ENCODE assay signal across 9 cellular contexts in the genomic region with DNA sequence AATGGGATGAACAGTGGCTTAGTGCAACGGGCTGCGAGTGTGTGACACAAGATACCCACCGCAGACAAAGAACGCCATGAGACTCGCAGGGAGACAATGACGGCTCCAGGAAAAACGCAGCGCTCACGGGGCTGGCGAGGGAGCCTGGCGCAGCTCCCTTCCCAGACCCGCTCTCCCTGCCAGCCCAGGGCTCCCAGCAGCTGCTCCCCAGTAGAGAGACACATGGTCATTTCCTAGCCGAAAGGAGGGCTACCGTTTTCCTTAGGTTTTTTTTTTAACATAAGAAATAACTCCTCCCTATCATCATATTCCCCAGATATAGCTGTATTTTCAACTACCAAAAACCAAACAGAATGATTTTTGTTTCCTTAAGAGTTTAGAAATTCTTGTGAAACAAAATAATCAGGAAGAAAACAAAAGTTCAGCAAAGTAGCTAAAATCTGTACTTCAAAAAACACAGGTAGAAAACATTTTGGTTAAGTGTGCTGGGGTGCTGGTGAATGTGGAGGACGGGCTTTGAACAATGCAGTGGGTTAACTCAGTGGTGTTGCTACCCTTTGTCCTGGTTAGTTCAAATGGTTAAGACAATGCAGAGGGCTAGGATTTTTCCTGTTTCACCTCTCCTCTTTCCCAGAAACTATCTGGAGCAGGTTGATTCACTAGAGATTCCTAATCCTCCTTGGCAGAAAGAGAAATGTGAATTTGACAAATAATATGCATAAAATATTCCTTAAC.
A peak's percentile ranks its signal among the peaks of the same experiment; 100 is the strongest.
DNase-seq lines count a peak whose midpoint lies in the region; ATAC-seq, FAIRE-seq and TF ChIP-seq lines count a peak whose summit lies in the region.
"Had no signal": no experiment of that assay in that cellular context is flagged by ENCODE, and none has a peak within 500 bp of the region (broad histone marks: within the 10 kb centered on the region; RNA-seq: fewer than 3 reads in every experiment).

No MANE protein-coding gene starts in this region.

- H3K4me1 Mint-ChIP-seq in effector memory CD8-positive, alpha-beta T cell (ENCODE audit: low read depth in 2 of 2): no peaks in the 10 kb centered on the region

- ATAC-seq in effector memory CD8-positive, alpha-beta T cell (replicated peaks): no peak

- intact Hi-C loops in mammary epithelial cell (cut with micrococcal nuclease): no loop called here

- H3K9me3 ChIP-seq in mammary epithelial cell (replicated peaks; ENCODE audit: insufficient read depth, low read length): no peaks in the 10 kb centered on the region
- no peaks in the 10 kb centered on the region for H3K9me3 ChIP-seq in effector memory CD4-positive, alpha-beta T cell (ENCODE audit: control insufficient read depth, low read length)
- H3K9me3 ChIP-seq: neutrophil had no signal

- in situ Hi-C loops in mammary epithelial cell (cut with MboI; ENCODE audit: low sequenced_read_pairs in 2 of 2): no loop called here

- CTCF ChIA-PET in mammary epithelial cell (lab: Charles Lee; ENCODE audit: low non-redundant PET): no interaction called here

- peak overlapping the region; percentile 31 for H2AFZ ChIP-seq in mammary epithelial cell (ENCODE audit: low read depth, low read length)

- peaks cover 3% of the 10 kb centered on the region for H3K36me3 Mint-ChIP-seq in effector memory CD8-positive, alpha-beta T cell (ENCODE audit: insufficient read depth)

- no peak overlapping the region for H3K9ac ChIP-seq in mammary epithelial cell (ENCODE audit: insufficient read depth, low read length)

- BruUV-seq in mammary epithelial cell (replicated peaks; lab: Mats Ljungman, UMichigan): no TSS peak

- no peaks in the 10 kb centered on the region for H3K9me3 Mint-ChIP-seq in effector memory CD8-positive, alpha-beta T cell

- TF ChIP-seq CTCF in mammary epithelial cell (conservative IDR thresholded peaks at IDR 0.05 in 1 of 2, IDR thresholded peaks at IDR 0.05 in 1 of 2; ENCODE audit: extremely low read depth in 1 of 2, insufficient read depth in 1 of 2, low read depth in 1 of 2, low read length in 2 of 2): no peak

- H3K27me3 Mint-ChIP-seq in effector memory CD8-positive, alpha-beta T cell: peaks cover 24 to 42% of the 10 kb centered on the region in 2 donors

- H3K27ac Mint-ChIP-seq in effector memory CD8-positive, alpha-beta T cell: no peak overlapping the region

- peak; percentile 73 for FAIRE-seq in islet of Langerhans (lab: Jason Lieb, UNC)

- H3K27ac ChIP-seq in mammary epithelial cell (ENCODE audit: insufficient read depth, low read depth, low read length) (no peak overlapping the region), substantia nigra (ENCODE audit: low read depth, low read length, poor library complexity, severe bottlenecking) (no peak overlapping the region)
- no peak overlapping the region for H3K27ac ChIP-seq in effector memory CD4-positive, alpha-beta T cell (ENCODE audit: insufficient read depth, low read length, poor library complexity, severe bottlenecking)
- H3K27ac ChIP-seq: neutrophil had no signal

- no peaks in the 10 kb centered on the region for H3K79me2 ChIP-seq in mammary epithelial cell (ENCODE audit: insufficient read depth, low read length)

- peak overlapping the region; percentile 63 for H3K4me2 ChIP-seq in mammary epithelial cell (ENCODE audit: insufficient read depth, low read depth, low read length)

- peaks cover 13% of the 10 kb centered on the region for H3K27me3 ChIP-seq in mammary epithelial cell (ENCODE audit: insufficient read depth, low read length)
- no peaks in the 10 kb centered on the region for H3K27me3 ChIP-seq in effector memory CD4-positive, alpha-beta T cell (replicated peaks; ENCODE audit: control insufficient read depth, insufficient read depth, low read length, poor library complexity, severe bottlenecking)
- H3K27me3 ChIP-seq: neutrophil had no signal

- no peaks in the 10 kb centered on the region for H3K4me1 ChIP-seq in mammary epithelial cell (ENCODE audit: insufficient read depth, low read length)
- no peaks in the 10 kb centered on the region for H3K4me1 ChIP-seq in effector memory CD4-positive, alpha-beta T cell (ENCODE audit: control insufficient read depth, insufficient read depth, low read length, poor library complexity, severe bottlenecking)

- H3K4me3 Mint-ChIP-seq in effector memory CD8-positive, alpha-beta T cell: no peak overlapping the region

- 23% methylated on average over 6 of the region's 15 CpGs for whole genome bisulfite sequencing in mammary epithelial cell (ENCODE audit: low coverage, missing lambda C conversion rate)

- H4K20me1 ChIP-seq in mammary epithelial cell (ENCODE audit: insufficient read depth, low read length): no peaks in the 10 kb centered on the region

- peak overlapping the region in 1 of 3 experiments; percentile 2 for H3K4me3 ChIP-seq in mammary epithelial cell (replicated peaks in 1 of 3; ENCODE audit: insufficient read depth in 1 of 3, low read depth in 2 of 3, low read length in 3 of 3)
- H3K4me3 ChIP-seq in effector memory CD4-positive, alpha-beta T cell (ENCODE audit: insufficient read depth, low read depth, low read length, poor library complexity, severe bottlenecking): no peak overlapping the region

- no peaks in the 10 kb centered on the region for H3K36me3 ChIP-seq in mammary epithelial cell (ENCODE audit: insufficient read depth, low read length)
- no peaks in the 10 kb centered on the region for H3K36me3 ChIP-seq in effector memory CD4-positive, alpha-beta T cell (ENCODE audit: control insufficient read depth, insufficient read depth, low read length)
- H3K36me3 ChIP-seq: neutrophil had no signal

- dilution Hi-C loops in mammary epithelial cell (cut with HindIII; ENCODE audit: low sequenced_read_pairs): no loop called here

- peak; percentile 77 for DNase-seq in NCI-H146 (lab: John Stamatoyannopoulos, UW)
- peak; percentile 3 for DNase-seq in mammary epithelial cell
- DNase-seq in substantia nigra (lab: John Stamatoyannopoulos, UW): peak in 33 of 49 donors; percentile 5 to 76 (median 36)
- no peak for DNase-seq in effector memory CD4-positive, alpha-beta T cell
- DNase-seq in NK-92 treated with Interleukin-12 subunit alpha and Interleukin-12 subunit beta, amount 100 ng/mL, for 24 hours (lab: John Stamatoyannopoulos, UW): no peak
- DNase-seq in effector memory CD8-positive, alpha-beta T cell: no peak
- no peak for DNase-seq in MV-4-11 (lab: John Stamatoyannopoulos, UW)

Comparison
In these comparisons a context has a peak if more than half of its experiments do, and no peak if none do; other contexts are left out.
1. DNase-seq: peak in NCI-H146 (single experiment), mammary epithelial cell (single experiment) and substantia nigra (33 of 49); none in effector memory CD4-positive, alpha-beta T cell (0 of 3), NK-92 treated with Interleukin-12 subunit alpha and Interleukin-12 subunit beta, amount 100 ng/mL, for 24 hours (single experiment), effector memory CD8-positive, alpha-beta T cell (0 of 3) and MV-4-11 (single experiment).